8 cellular contexts compared by ENCODE assay signal in the genomic region with DNA sequence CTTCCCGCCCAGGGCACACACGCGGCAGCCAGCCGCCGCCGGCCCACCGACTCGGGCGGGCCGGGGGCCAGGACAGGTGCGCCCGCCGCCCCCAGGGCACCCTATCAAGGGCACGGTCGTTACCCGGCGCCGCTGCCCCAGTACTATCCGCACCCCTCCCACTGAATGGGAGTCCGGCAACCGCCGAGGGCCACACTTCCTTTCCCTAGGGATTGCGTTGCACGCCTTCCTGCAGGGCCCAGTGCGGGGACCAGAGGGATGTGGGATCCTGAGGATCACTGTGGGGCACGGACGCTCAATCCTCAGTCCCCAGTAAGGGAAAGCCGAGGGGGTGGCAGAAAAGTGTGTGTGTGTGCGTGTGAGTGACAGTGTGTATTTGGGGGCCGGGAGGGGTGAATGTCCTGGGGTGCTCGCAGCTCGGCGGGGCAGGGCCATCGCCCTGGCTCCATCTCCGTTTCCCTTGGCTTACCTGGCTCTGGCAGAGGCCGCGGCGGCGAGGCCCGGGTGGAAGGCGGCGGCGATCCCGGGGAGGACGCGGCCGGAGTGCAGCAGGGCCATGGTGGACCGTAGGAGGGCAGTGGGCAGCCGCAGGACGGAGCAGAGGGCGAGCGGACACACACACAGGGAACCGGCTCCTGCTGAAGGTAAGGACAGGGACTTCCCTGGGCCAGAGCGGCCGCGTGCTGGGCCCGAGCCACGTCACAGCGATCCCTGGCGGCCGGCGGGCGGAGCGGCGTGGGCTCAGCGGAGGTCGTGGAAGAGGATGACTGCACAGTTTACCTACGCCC. TPM values are rescaled to one million over a fixed set of nuclear protein-coding genes. Genes with fewer than 3 reads are reported as not detected.
A peak's percentile ranks its signal among the peaks of the same experiment; 100 is the strongest.
DNase-seq lines count a peak whose midpoint lies in the region; ATAC-seq and TF ChIP-seq lines count a peak whose summit lies in the region.

A gene (minus strand): TSS at position 646 of the 788 bp plus-strand sequence. CDS start 88 bp downstream, at position 558.

- H3K4me1 ChIP-seq in NT2/D1 (ENCODE audit: insufficient read depth, insufficient read length) = no peaks in the 10 kb centered on the region
- peaks cover 17% of the 10 kb centered on the region for H3K4me1 ChIP-seq in mucosa of descending colon (ENCODE audit: low read depth)

- H3K4me3 ChIP-seq in NT2/D1 (ENCODE audit: insufficient read length, low read depth) = peak within 1 kb of the TSS; percentile 92
- H3K4me3 ChIP-seq in epithelial cell of esophagus (ENCODE audit: low read length) = peak within 1 kb of the TSS; percentile 82
- peak within 1 kb of the TSS; percentile 71 for H3K4me3 ChIP-seq in mucosa of descending colon

- H3K9ac ChIP-seq in NT2/D1 (ENCODE audit: insufficient read length, low read depth) = peak within 1 kb of the TSS; percentile 90

- TF ChIP-seq CTCF in epithelial cell of esophagus (IDR thresholded peaks at IDR 0.05; ENCODE audit: insufficient read depth, low read depth, low read length, missing control alignments) = peak; percentile 63
- TF ChIP-seq CTCF in mucosa of descending colon (IDR thresholded peaks at IDR 0.05) = peak; percentile 92

- in situ Hi-C loops in Caki2 (cut with HindIII; ENCODE audit: low pct_unique_long_range_greater_than_20kb, low sequenced_read_pairs) = no loop called here

- H3K9me3 ChIP-seq in NT2/D1 (ENCODE audit: insufficient read depth, low read length) (no peaks in the 10 kb centered on the region), mucosa of descending colon (no peaks in the 10 kb centered on the region)

- ATAC-seq in GM21360 (IDR thresholded peaks at IDR 0.05; ENCODE audit: unreplicated experiment) (peak; percentile 92), mucosa of descending colon (peak; percentile 98)

- H3K27me3 ChIP-seq in NT2/D1 (ENCODE audit: insufficient read depth, insufficient read length) = no peaks in the 10 kb centered on the region

- peak; percentile 92 for DNase-seq in Caki2 (ENCODE audit: low read depth)
- DNase-seq in HT1080 (ENCODE audit: low read depth) = peak; percentile 92
- DNase-seq in NT2/D1 (ENCODE audit: low read depth, low spot score) = peak; percentile 82
- peak; percentile 92 for DNase-seq in activated CD8-positive, alpha-beta memory T cell treated with anti-CD3 and anti-CD28 coated beads, Interleukin-2, amount 50 U/mL, for 48 hours
- DNase-seq in epithelial cell of esophagus (ENCODE audit: low read depth) = peak; percentile 91
- peak; percentile 87 to 92 (median 87) for DNase-seq in mucosa of descending colon
- peak; percentile 73 for DNase-seq in stimulated activated CD8-positive, alpha-beta memory T cell treated with anti-CD3 and anti-CD28 coated beads, Interleukin-4, amount 100 ng/mL, for 24 hours (ENCODE audit: low read depth)

- H3K36me3 ChIP-seq in NT2/D1 (ENCODE audit: insufficient read depth, insufficient read length, low read length) (peaks cover 17% of the 10 kb centered on the region), mucosa of descending colon (ENCODE audit: low read depth) (no peaks in the 10 kb centered on the region)

- intact Hi-C loops in mucosa of descending colon (cut with DNase I, micrococcal nuclease) = no loop called here

RNA-seq across cellular contexts. Expression of the gene that starts here (rescaled TPM):
- 58.3 and 63.1 TPM in 2 replicates for total RNA-seq in Caki2 (2014; rRNA removed; shearing (Covaris generic); ENCODE audit: low replicate concordance)
- 105 and 142 TPM in 2 replicates for total RNA-seq in HT1080 (2014; rRNA removed; shearing (Covaris generic))
- polyA plus RNA-seq in HT1080 (2015; cell fraction: cytosol; rRNA removed) = 126 and 147 TPM in 2 replicates
- 170 and 174 TPM in 2 replicates for polyA plus RNA-seq in HT1080 (2015; cell fraction: nucleus; rRNA removed)
- total RNA-seq in mucosa of descending colon = 100 to 1,000 TPM in 2 of 3 donors, 10 to 100 TPM in 1; 95.0 to 120 (median 116) TPM

Comparison
In these comparisons a context has a peak if more than half of its experiments do, and no peak if none do; other contexts are left out.
1. Peak in every context shown above with its lines: DNase-seq, ATAC-seq and H3K4me3 ChIP-seq.